ENCODE assay signal across 30 cellular contexts in genomic region chr1:172939475-172939874, GRCh38.
A peak's percentile ranks its signal among the peaks of the same experiment; 100 is the strongest.
DNase-seq lines count a peak whose midpoint lies in the region; ATAC-seq and TF ChIP-seq lines count a peak whose summit lies in the region.
"Had no signal": no experiment of that assay in that cellular context is flagged by ENCODE, and none has a peak within 500 bp of the region (broad histone marks: within the 10 kb centered on the region; RNA-seq: fewer than 3 reads in every experiment).

No MANE protein-coding gene starts in this region.

- H3K36me3 ChIP-seq in mesenchymal stem cell (ENCODE audit: control insufficient read depth in 1 of 2, insufficient read depth in 2 of 2, low read depth in 1 of 2, low read length in 2 of 2): no peaks in the 10 kb centered on the region
- H3K36me3 ChIP-seq: heart right ventricle, thoracic aorta had no signal

- peaks cover 5% of the 10 kb centered on the region for H3K36me3 Mint-ChIP-seq in natural killer cell treated with Interleukin-12 subunit alpha and Interleukin-12 subunit beta and Interleukin-15 and Interleukin-18, amount 100 ng/mL, for 72 hours
- no peaks in the 10 kb centered on the region for H3K36me3 Mint-ChIP-seq in natural killer cell

- no peak overlapping the region for H3K23ac ChIP-seq in mesenchymal stem cell (ENCODE audit: low read length in 2 of 2)

- intact Hi-C loops in natural killer cell (cut with micrococcal nuclease): no loop called here

- H2BK120ac ChIP-seq in mesenchymal stem cell (ENCODE audit: low read depth, low read length): peak overlapping the region; percentile 97

- no peaks in the 10 kb centered on the region for H3K79me1 ChIP-seq in mesenchymal stem cell (replicated peaks; ENCODE audit: low read length, poor library complexity, severe bottlenecking)

- H2BK15ac ChIP-seq in mesenchymal stem cell (ENCODE audit: low read depth, poor library complexity, severe bottlenecking): peak overlapping the region; percentile 97

- H3K9ac ChIP-seq in mesenchymal stem cell (ENCODE audit: low read length): no peak overlapping the region

- ATAC-seq in natural killer cell treated with Interleukin-12 subunit alpha and Interleukin-12 subunit beta and Interleukin-15 and Interleukin-18, amount 100 ng/mL, for 72 hours: no peak
- no peak for ATAC-seq in natural killer cell
- ATAC-seq: activated CD4-positive, alpha-beta T cell treated with anti-CD3 and anti-CD28 coated beads for 36 hours had no signal

- peak overlapping the region; percentile 72 to 85 for H3K4ac ChIP-seq in mesenchymal stem cell (ENCODE audit: low read depth in 1 of 2, low read length in 2 of 2)

- peak overlapping the region; percentile 98 for H4K91ac ChIP-seq in mesenchymal stem cell (ENCODE audit: low read length)

- H3K14ac ChIP-seq in mesenchymal stem cell (ENCODE audit: low read length in 2 of 2): peak overlapping the region in 1 of 2 experiments; percentile 37

- DNase-seq in natural killer cell treated with Interleukin-12 subunit alpha and Interleukin-12 subunit beta and Interleukin-15 and Interleukin-18, amount 100 ng/mL, for 72 hours (ENCODE audit: low spot score): no peak
- DNase-seq in natural killer cell: no peak
- peak; percentile 41 for DNase-seq in NOMO-1 treated with DMSO at 0.1 percent for 48 hours (lab: John Stamatoyannopoulos, UW; ENCODE audit: unreplicated experiment)
- no peak for DNase-seq in mesenchymal stem cell
- DNase-seq in NCI-H1694 (lab: John Stamatoyannopoulos, UW): no peak
- no peak for DNase-seq in 8988T
- DNase-seq in NCI-H2029 (lab: John Stamatoyannopoulos, UW): no peak
- no peak for DNase-seq in activated CD4-positive, alpha-beta T cell treated with anti-CD3 and anti-CD28 coated beads, Interleukin-2, amount 50 U/mL, for 48 hours
- DNase-seq: ACHN; activated CD4-positive, alpha-beta T cell treated with anti-CD3 and anti-CD28 coated beads for 36 hours; activated effector memory CD4-positive, alpha-beta T cell treated with Interleukin-2 at 50 U/mL for 16 hours; activated T-cell treated with anti-CD3 and anti-CD28 coated beads for 4 hours; anterior cingulate cortex; COR-L47; DMS53; foreskin fibroblast; GF-D8; heart right ventricle; Karpas-422; NCI-H1092 treated with DMSO at 0.1 percent for 48 hours; NCI-H187 treated with DMSO at 0.1 percent for 48 hours; NCI-H526 treated with DMSO at 0.1 percent for 48 hours; RPMI8226; T-helper 2 cell had no signal

- peak overlapping the region; percentile 90 for H4K8ac ChIP-seq in mesenchymal stem cell (ENCODE audit: low read length)

- 87% methylated on average over 4 of the region's 4 CpGs for WGBS in mesenchymal stem cell

- no peak overlapping the region for H3K4me3 ChIP-seq in mesenchymal stem cell (ENCODE audit: insufficient read depth in 1 of 2, low read depth in 1 of 2, low read length in 2 of 2)
- H3K4me3 ChIP-seq: coronary artery, heart right ventricle, lung, SK-N-MC, thoracic aorta had no signal

- H3K9me3 ChIP-seq in mesenchymal stem cell (ENCODE audit: control insufficient read depth, low read length): no peaks in the 10 kb centered on the region
- H3K9me3 ChIP-seq: heart right ventricle, thoracic aorta had no signal

- peaks cover 9% of the 10 kb centered on the region for H3K4me1 ChIP-seq in mesenchymal stem cell (ENCODE audit: control insufficient read depth, insufficient read depth, low read depth, low read length)

- no peak overlapping the region for H3K4me2 ChIP-seq in mesenchymal stem cell (ENCODE audit: low read length, poor library complexity, severe bottlenecking)

- H3K27me3 ChIP-seq in mesenchymal stem cell (ENCODE audit: control insufficient read depth in 1 of 2, insufficient read depth in 1 of 2, low read length in 2 of 2): no peaks in the 10 kb centered on the region
- H3K27me3 ChIP-seq: heart right ventricle had no signal

- H2AFZ ChIP-seq in mesenchymal stem cell (ENCODE audit: low read depth, low read length): no peak overlapping the region

- no peak overlapping the region for H3K27ac ChIP-seq in mesenchymal stem cell (ENCODE audit: low read length, poor library complexity, severe bottlenecking)
- H3K27ac ChIP-seq: coronary artery, heart right ventricle, SK-N-MC, thoracic aorta had no signal

- H3K18ac ChIP-seq in mesenchymal stem cell (ENCODE audit: low read depth in 1 of 2, low read length in 2 of 2): peak overlapping the region; percentile 94 to 99

- peaks cover 37 to 52% of the 10 kb centered on the region in 2 donors for H3K4me1 Mint-ChIP-seq in natural killer cell treated with Interleukin-12 subunit alpha and Interleukin-12 subunit beta and Interleukin-15 and Interleukin-18, amount 100 ng/mL, for 72 hours (ENCODE audit: low read depth in 2 of 2)
- H3K4me1 Mint-ChIP-seq in natural killer cell: no peaks in the 10 kb centered on the region
- H3K4me1 Mint-ChIP-seq: activated CD4-positive, alpha-beta T cell treated with anti-CD3 and anti-CD28 coated beads for 36 hours had no signal

- peak overlapping the region; percentile 97 to 100 for H2BK12ac ChIP-seq in mesenchymal stem cell (ENCODE audit: low read length in 2 of 2)

- H3K9me3 Mint-ChIP-seq in natural killer cell treated with Interleukin-12 subunit alpha and Interleukin-12 subunit beta and Interleukin-15 and Interleukin-18, amount 100 ng/mL, for 72 hours: peaks cover 6% of the 10 kb centered on the region
- no peaks in the 10 kb centered on the region for H3K9me3 Mint-ChIP-seq in natural killer cell
- H3K9me3 Mint-ChIP-seq: stimulated activated naive CD8-positive, alpha-beta T cell treated with anti-CD3 and anti-CD28 coated beads, Interleukin-15, Interleukin-2, amounts not matched to agents 100 ng/mL and 50 ng/mL, for 24 hours had no signal

- H3K4me3 Mint-ChIP-seq in natural killer cell treated with Interleukin-12 subunit alpha and Interleukin-12 subunit beta and Interleukin-15 and Interleukin-18, amount 100 ng/mL, for 72 hours: peak overlapping the region; percentile 43
- no peak overlapping the region for H3K4me3 Mint-ChIP-seq in natural killer cell
- H3K4me3 Mint-ChIP-seq: activated CD4-positive, alpha-beta T cell treated with anti-CD3 and anti-CD28 coated beads for 36 hours; activated naive CD8-positive, alpha-beta T cell; stimulated activated naive CD8-positive, alpha-beta T cell treated with anti-CD3 and anti-CD28 coated beads, Interleukin-15, Interleukin-2, amounts not matched to agents 100 ng/mL and 50 ng/mL, for 24 hours had no signal

- no peak overlapping the region for H2BK5ac ChIP-seq in mesenchymal stem cell (ENCODE audit: low read depth, low read length, poor library complexity, severe bottlenecking)

- H3K27ac Mint-ChIP-seq in natural killer cell treated with Interleukin-12 subunit alpha and Interleukin-12 subunit beta and Interleukin-15 and Interleukin-18, amount 100 ng/mL, for 72 hours: peak overlapping the region; percentile 64 to 96
- H3K27ac Mint-ChIP-seq in natural killer cell: no peak overlapping the region
- H3K27ac Mint-ChIP-seq: activated CD4-positive, alpha-beta T cell treated with anti-CD3 and anti-CD28 coated beads for 36 hours; activated naive CD8-positive, alpha-beta T cell; stimulated activated naive CD8-positive, alpha-beta T cell treated with anti-CD3 and anti-CD28 coated beads, Interleukin-15, Interleukin-2, amounts not matched to agents 100 ng/mL and 50 ng/mL, for 24 hours had no signal

- TF ChIP-seq CTCF in natural killer cell (IDR thresholded peaks at IDR 0.05): no peak

- H2AK5ac ChIP-seq in mesenchymal stem cell (ENCODE audit: low read length, severe bottlenecking): peak overlapping the region; percentile 96

- no peaks in the 10 kb centered on the region for H3K27me3 Mint-ChIP-seq in natural killer cell treated with Interleukin-12 subunit alpha and Interleukin-12 subunit beta and Interleukin-15 and Interleukin-18, amount 100 ng/mL, for 72 hours
- H3K27me3 Mint-ChIP-seq in natural killer cell (ENCODE audit: low read depth in 2 of 2): no peaks in the 10 kb centered on the region
- H3K27me3 Mint-ChIP-seq: activated CD4-positive, alpha-beta T cell treated with anti-CD3 and anti-CD28 coated beads for 36 hours; activated naive CD8-positive, alpha-beta T cell; stimulated activated naive CD8-positive, alpha-beta T cell treated with anti-CD3 and anti-CD28 coated beads, Interleukin-15, Interleukin-2, amounts not matched to agents 100 ng/mL and 50 ng/mL, for 24 hours had no signal

Comparison
In these comparisons a context has a peak if more than half of its experiments do, and no peak if none do; other contexts are left out.
1. H3K27ac Mint-ChIP-seq: peak in natural killer cell treated with Interleukin-12 subunit alpha and Interleukin-12 subunit beta and Interleukin-15 and Interleukin-18, amount 100 ng/mL, for 72 hours (2 of 2); none in natural killer cell (0 of 2).